ENCODE assay signal across 28 cellular contexts in genomic region chr10:17768957-17769356, GRCh38. TPM values are rescaled to one million over a fixed set of nuclear protein-coding genes. Genes with fewer than 3 reads are reported as not detected.
DNase-seq lines count a peak whose midpoint lies in the region; ATAC-seq, FAIRE-seq and TF ChIP-seq lines count a peak whose summit lies in the region.
"Had no signal": no experiment of that assay in that cellular context is flagged by ENCODE, and none has a peak within 500 bp of the region (broad histone marks: within the 10 kb centered on the region; RNA-seq: fewer than 3 reads in every experiment).

No MANE protein-coding gene starts in this region.

- WGBS in A549 (ENCODE audit: missing lambda C conversion rate): 30% methylated on average over 5 of the region's 5 CpGs

- DNase-seq in A549 (ENCODE audit: low read depth in 1 of 2, low spot score in 1 of 2): peak in 1 of 2 experiments; percentile 44
- DNase-seq in GM19239 (ENCODE audit: insufficient read length, low spot score): no peak
- DNase-seq in bronchial epithelial cell (ENCODE audit: low read depth): peak; percentile 34
- peak; percentile 34 for DNase-seq in glomerular endothelial cell (ENCODE audit: extremely low read depth, low read depth, low spot score)
- DNase-seq in HK-2 (ENCODE audit: unreplicated experiment): no peak
- DNase-seq in NCI-H345 treated with DMSO at 0.1 percent for 48 hours (lab: John Stamatoyannopoulos, UW; ENCODE audit: unreplicated experiment): no peak
- DNase-seq: activated CD8-positive, alpha-beta T cell treated with anti-CD3 and anti-CD28 coated beads, Interleukin-2, amount 10 ng/mL, durations not matched to agents 7 days and 5 days; activated naive CD4-positive, alpha-beta T cell treated with anti-CD3 and anti-CD28 coated beads, Interleukin-2, amount 50 U/mL, for 16 hours; activated T-cell treated with anti-CD3 and anti-CD28 coated beads, Interleukin-2, amount 50 U/mL, for 24 hours; CD4-positive, CD25-positive, alpha-beta regulatory T cell; DMS53; left lung; NCI-H1092; NCI-H2171 treated with DMSO at 0.1 percent for 48 hours; NCI-H774; SJCRH30; stimulated activated CD4-positive, alpha-beta T cell treated with anti-CD3 and anti-CD28 coated beads, Interleukin-4, amount 100 ng/mL, for 1 hour; stomach; T-helper 2 cell; upper lobe of left lung had no signal

- no peak for TF ChIP-seq EP300 in A549 (IDR thresholded peaks at IDR 0.05)

- ATAC-seq in A549: peak; percentile 43 to 51; a peak in 4 of 6 replicates
- ATAC-seq in SK-N-SH treated with all-trans-retinoic acid at 6 μM for 48 hours: no peak
- ATAC-seq in HG02610 (IDR thresholded peaks at IDR 0.05; ENCODE audit: unreplicated experiment): no peak
- ATAC-seq: activated CD8-positive, alpha-beta T cell treated with anti-CD3 and anti-CD28 coated beads, Interleukin-2, amount 10 ng/mL, durations not matched to agents 7 days and 5 days; gastroesophageal sphincter; PC-3; WTC11 had no signal

- no peaks in the 10 kb centered on the region for H3K36me3 ChIP-seq in bronchial epithelial cell (ENCODE audit: control insufficient read depth, insufficient read depth, low read length)
- H3K36me3 ChIP-seq: ascending aorta, gastroesophageal sphincter, left lung, SJCRH30, stomach, upper lobe of left lung had no signal

- H3K4me3 ChIP-seq in A549: no peak overlapping the region
- H3K4me3 ChIP-seq in bronchial epithelial cell (ENCODE audit: low read depth, low read length): no peak overlapping the region
- H3K4me3 ChIP-seq: ascending aorta, gastroesophageal sphincter, left lung, SJCRH30, smooth muscle cell, stomach, upper lobe of left lung had no signal

- POLR2A ChIA-PET in A549 (lab: Yijun Ruan, JAX): no interaction called here

- peaks cover 8% of the 10 kb centered on the region; the same call in 2 of the 3 replicates for H3K4me1 ChIP-seq in A549
- H3K4me1 ChIP-seq: ascending aorta, gastroesophageal sphincter, SJCRH30, stomach, upper lobe of left lung had no signal

- peak overlapping the region in 1 of 2 experiments; percentile 29; a peak in 1 of 6 replicates for H3K27ac ChIP-seq in A549
- H3K27ac ChIP-seq: ascending aorta, gastroesophageal sphincter, KMS-11, left lung, SJCRH30, stomach had no signal

- FAIRE-seq in A549 (lab: Jason Lieb, UNC) (peak; percentile 94), GM19239 (lab: Jason Lieb, UNC) (peak; percentile 14), bronchial epithelial cell (lab: Jason Lieb, UNC) (peak; percentile 76)

- no peaks in the 10 kb centered on the region for H3K27me3 ChIP-seq in bronchial epithelial cell (ENCODE audit: control insufficient read depth, insufficient read depth, low read length)
- H3K27me3 ChIP-seq: ascending aorta, gastroesophageal sphincter, left lung, SJCRH30, stomach, upper lobe of left lung had no signal

- no peaks in the 10 kb centered on the region for H3K9me3 ChIP-seq in A549
- H3K9me3 ChIP-seq: ascending aorta, left lung, SJCRH30, stomach, upper lobe of left lung had no signal

- no peak for TF ChIP-seq RAD21 in A549 (conservative IDR thresholded peaks at IDR 0.05 in 1 of 2, IDR thresholded peaks at IDR 0.05 in 1 of 2)

- TF ChIP-seq POLR2A in A549 (IDR thresholded peaks at IDR 0.05; ENCODE audit: low read length): no peak

- TF ChIP-seq CTCF in A549 (IDR thresholded peaks at IDR 0.05): no peak
- TF ChIP-seq CTCF in bronchial epithelial cell (IDR thresholded peaks at IDR 0.05; ENCODE audit: insufficient read depth, low read length, severe bottlenecking): no peak

- peak overlapping the region; percentile 37 for H3K4me2 ChIP-seq in A549
- H3K4me2 ChIP-seq: KMS-11, smooth muscle cell had no signal

- CTCF ChIA-PET in A549 (lab: Yijun Ruan, JAX): interaction anchor here (1.4 kb wide), 1 partner anchor 14 kb away, joined by 3 read pairs; no protein-coding TSS in a partner anchor

TF ChIP-seq in A549, 52 proteins besides CTCF, POLR2A, EP300 and RAD21:
- no peak for TF ChIP-seq PBX3 (IDR thresholded peaks at IDR 0.05)
- TF ChIP-seq RFX5 (IDR thresholded peaks at IDR 0.05): no peak
- TF ChIP-seq HOXA7 (CRISPR knock-in tag; IDR thresholded peaks at IDR 0.05): no peak
- TF ChIP-seq HOXB13 (CRISPR knock-in tag; IDR thresholded peaks at IDR 0.05; ENCODE audit: low read depth): no peak
- no peak for TF ChIP-seq CHD2 (IDR thresholded peaks at IDR 0.05; ENCODE audit: low read length, partially characterized antibody)
TF ChIP-seq in A549: peak in this region for 0.

TF ChIP-seq in SK-N-SH treated with all-trans-retinoic acid at 6 μM for 48 hours, 23 proteins besides CTCF, POLR2A, EP300 and RAD21:
- no peak for TF ChIP-seq ESRRG (CRISPR knock-in tag; IDR thresholded peaks at IDR 0.05)
- no peak for TF ChIP-seq SNAI2 (CRISPR knock-in tag; IDR thresholded peaks at IDR 0.05)
TF ChIP-seq in SK-N-SH treated with all-trans-retinoic acid at 6 μM for 48 hours: peak in this region for 0.

RNA-seq across cellular contexts. Expression of gene TMEM236, which starts 17.0 kb away (rescaled TPM):
- polyA plus RNA-seq in A549 (2011; rRNA removed) (0.05 and 0.09 TPM in 2 replicates), A549 (2017; fragmentation: RNase III; extraction: RNeasy Plus Mini Kit Qiagen cat#74134 plus additional on column Dnase treatment) (0.06 to 0.14 TPM (median 0.08 TPM) in 3 replicates)
- polyA plus RNA-seq in A549 (2012; cell fraction: cytosol; rRNA removed): 0.01 and 0.03 TPM in 2 replicates
- polyA plus RNA-seq in A549 (2012; cell fraction: nucleus; rRNA removed): 0.02 and 0.04 TPM in 2 replicates
- 0.12 TPM in 1 of 2 replicates, not detected in the other for polyA minus RNA-seq in A549 (2011; rRNA and poly(A)+ RNA removed)
- total RNA-seq in bronchial epithelial cell (under 0.01 and 0.26 TPM in 2 replicates), glomerular endothelial cell (0.18 and 0.48 TPM in 2 replicates)
- total RNA-seq: ascending aorta, SJCRH30 had no signal
- polyA plus RNA-seq: smooth muscle cell had no signal

RNA-seq across cellular contexts. Expression of gene MRC1, which starts 40.2 kb away (rescaled TPM):
- polyA plus RNA-seq in A549 (2011; rRNA removed) (0.01 TPM in 1 of 2 replicates, not detected in the other), A549 (2017; fragmentation: RNase III; extraction: RNeasy Plus Mini Kit Qiagen cat#74134 plus additional on column Dnase treatment) (0.01 to 0.03 TPM in 2 of 3 replicates, not detected in the other)
- polyA plus RNA-seq in A549 (2012; cell fraction: cytosol; rRNA removed): not detected in 2 replicates
- not detected in 2 replicates for polyA plus RNA-seq in A549 (2012; cell fraction: nucleus; rRNA removed)
- polyA minus RNA-seq in A549 (2011; rRNA and poly(A)+ RNA removed): 0.04 and 0.05 TPM in 2 replicates
- total RNA-seq in bronchial epithelial cell (under 0.01 TPM in 2 replicates), glomerular endothelial cell (10.6 and 23.8 TPM in 2 replicates)
- total RNA-seq: activated CD8-positive, alpha-beta T cell treated with anti-CD3 and anti-CD28 coated beads, Interleukin-2, amount 10 ng/mL, durations not matched to agents 7 days and 5 days; PC-3; SJCRH30; smooth muscle cell had no signal
- polyA plus RNA-seq: smooth muscle cell had no signal

Comparison
In these comparisons a context has a peak if more than half of its experiments do, and no peak if none do; other contexts are left out.
1. ATAC-seq: peak in A549 (2 of 2); none in SK-N-SH treated with all-trans-retinoic acid at 6 μM for 48 hours (single experiment) and HG02610 (single experiment).
2. DNase-seq: peak in bronchial epithelial cell (single experiment) and glomerular endothelial cell (single experiment); none in GM19239 (single experiment), HK-2 (single experiment) and NCI-H345 treated with DMSO at 0.1 percent for 48 hours (single experiment).
3. RNA of gene MRC1, which starts 40.2 kb away (total RNA-seq): 10.6 to 23.8 TPM in glomerular endothelial cell; under 0.01 TPM in bronchial epithelial cell; every median in the first group is over 10 times any median in the second.